Comparison of ENCODE assay signal across 8 cellular contexts in genomic region chr2:72150157-72150960, GRCh38. TPM values are rescaled to one million over a fixed set of nuclear protein-coding genes. Genes with fewer than 3 reads are reported as not detected.
DNase-seq lines count a peak whose midpoint lies in the region; ATAC-seq and TF ChIP-seq lines count a peak whose summit lies in the region.

No MANE protein-coding gene starts in this region.

- H3K4me2 ChIP-seq in mammary epithelial cell (ENCODE audit: insufficient read depth, low read depth, low read length): peak overlapping the region; percentile 94

- ATAC-seq in HG03064 (IDR thresholded peaks at IDR 0.05; ENCODE audit: low read depth, unreplicated experiment): peak; percentile 74

- no peaks in the 10 kb centered on the region for H3K36me3 ChIP-seq in mammary epithelial cell (ENCODE audit: insufficient read depth, low read length)

- dilution Hi-C loops in mammary epithelial cell (cut with HindIII; ENCODE audit: low sequenced_read_pairs): no loop called here

- intact Hi-C loops in mammary epithelial cell (cut with micrococcal nuclease): loop anchor here (1.0 to 2.0 kb wide), 12 partner anchors 156 to 620 kb away; no protein-coding TSS in a partner anchor

- TF ChIP-seq CTCF in VCaP (conservative IDR thresholded peaks at IDR 0.05): peak; percentile 83
- peak; percentile 66 to 84 for TF ChIP-seq CTCF in mammary epithelial cell (conservative IDR thresholded peaks at IDR 0.05 in 1 of 2, IDR thresholded peaks at IDR 0.05 in 1 of 2; ENCODE audit: extremely low read depth in 1 of 2, insufficient read depth in 1 of 2, low read depth in 1 of 2, low read length in 2 of 2)

- CTCF ChIA-PET in mammary epithelial cell (lab: Charles Lee; ENCODE audit: low non-redundant PET): interaction anchor here (0.5 to 1.2 kb wide), 8 partner anchors 35 to 850 kb away, joined by 3 to 13 read pairs (median 5); no protein-coding TSS in a partner anchor

- no peaks in the 10 kb centered on the region for H3K79me2 ChIP-seq in mammary epithelial cell (ENCODE audit: insufficient read depth, low read length)

- no peaks in the 10 kb centered on the region for H3K9me3 ChIP-seq in mammary epithelial cell (replicated peaks; ENCODE audit: insufficient read depth, low read length)

- H3K27ac ChIP-seq in VCaP (no peak overlapping the region), mammary epithelial cell (ENCODE audit: insufficient read depth, low read depth, low read length) (no peak overlapping the region)

- H4K20me1 ChIP-seq in mammary epithelial cell (ENCODE audit: insufficient read depth, low read length): no peaks in the 10 kb centered on the region

- in situ Hi-C loops in mammary epithelial cell (cut with MboI; ENCODE audit: low sequenced_read_pairs in 2 of 2): loop anchor here (5.0 to 25.0 kb wide), 5 partner anchors 223 to 606 kb away; no protein-coding TSS in a partner anchor

- 8% methylated on average over 26 of the region's 28 CpGs for WGBS in mammary epithelial cell (ENCODE audit: low coverage, missing lambda C conversion rate)

- no TSS peak for BruUV-seq in mammary epithelial cell (replicated peaks; lab: Mats Ljungman, UMichigan)

- H2AFZ ChIP-seq in mammary epithelial cell (ENCODE audit: low read depth, low read length): peak overlapping the region; percentile 65

- peak overlapping the region in 2 of 3 experiments; percentile 23 to 28 for H3K4me3 ChIP-seq in mammary epithelial cell (replicated peaks in 1 of 3; ENCODE audit: insufficient read depth in 1 of 3, low read depth in 2 of 3, low read length in 3 of 3)

- H3K9ac ChIP-seq in mammary epithelial cell (ENCODE audit: insufficient read depth, low read length): no peak overlapping the region

- DNase-seq in NCI-H187 (lab: John Stamatoyannopoulos, UW) (peak; percentile 23 to 48), NCI-H187 treated with DMSO at 0.1 percent for 48 hours (lab: John Stamatoyannopoulos, UW) (no peak), NCI-H2171 (lab: John Stamatoyannopoulos, UW) (peak; percentile 58), mammary epithelial cell (peak; percentile 65), inferior parietal cortex (ENCODE audit: extremely low spot score) (peak; percentile 95)
- peak; percentile 43 to 66 for DNase-seq in stimulated activated CD4-positive, alpha-beta T cell treated with anti-CD3 and anti-CD28 coated beads, Interleukin-12 subunit alpha, Interleukin-12 subunit beta, amount 100 ng/mL, for 24 hours (ENCODE audit: low read depth in 2 of 2)

- H3K4me1 ChIP-seq in mammary epithelial cell (ENCODE audit: insufficient read depth, low read length): peaks cover 32% of the 10 kb centered on the region

- peaks cover 22% of the 10 kb centered on the region for H3K27me3 ChIP-seq in mammary epithelial cell (ENCODE audit: insufficient read depth, low read length)

RNA-seq across cellular contexts. Expression of gene CYP26B1, which starts 2.7 kb away (rescaled TPM):
- 1 to 10 TPM in 1 of 2 donors, under 1 TPM in 1; 0.50 to 8.6 TPM for total RNA-seq in mammary epithelial cell
- 1.6 TPM for polyA plus RNA-seq in mammary epithelial cell
- polyA minus RNA-seq in mammary epithelial cell: 3.3 TPM
